In genomic region chr14:22822017-22822618, GRCh38 we compare ENCODE assay signal across 6 cellular contexts. TPM values are rescaled to one million over a fixed set of nuclear protein-coding genes. Genes with fewer than 3 reads are reported as not detected.
A peak's percentile ranks its signal among the peaks of the same experiment; 100 is the strongest.
DNase-seq lines count a peak whose midpoint lies in the region; ATAC-seq and TF ChIP-seq lines count a peak whose summit lies in the region.

No MANE protein-coding gene starts in this region.

- peak overlapping the region; percentile 74 for H3K4me3 ChIP-seq in ACC112 (ENCODE audit: low read depth, low read length)
- H3K4me3 ChIP-seq in right lobe of liver: peak overlapping the region; percentile 28 to 35 (median 35)

- TF ChIP-seq CTCF in right lobe of liver (IDR thresholded peaks at IDR 0.05): no peak

- 66% methylated on average over 17 of the region's 34 CpGs for WGBS in right lobe of liver (ENCODE audit: insufficient coverage, low coverage, low lambda C conversion rate, missing lambda C conversion rate)

- peak overlapping the region; percentile 28 for H3K4me3 Mint-ChIP-seq in T-helper 17 cell

- no peak for ATAC-seq in T-helper 17 cell
- ATAC-seq in right lobe of liver: no peak
- no peak for ATAC-seq in HG02870 (IDR thresholded peaks at IDR 0.05; ENCODE audit: unreplicated experiment)

- H3K27me3 Mint-ChIP-seq in T-helper 17 cell: peaks cover 13% of the 10 kb centered on the region

- H3K27ac ChIP-seq in ACC112 (ENCODE audit: low read depth, low read length) (no peak overlapping the region), right lobe of liver (peak overlapping the region in 2 of 3 donors; percentile 40 to 58)

- H3K79me2 ChIP-seq in ACC112 (ENCODE audit: control insufficient read depth, insufficient read depth, low read length, unreplicated experiment): no peaks in the 10 kb centered on the region

- TF ChIP-seq POLR2A in right lobe of liver (IDR thresholded peaks at IDR 0.05): no peak

- peaks cover 33% of the 10 kb centered on the region for H3K4me1 ChIP-seq in ACC112 (ENCODE audit: control insufficient read depth, insufficient read depth, low read length, unreplicated experiment)
- peaks cover 0 to 13% (median 0%) of the 10 kb centered on the region in 4 donors for H3K4me1 ChIP-seq in right lobe of liver

- H3K36me3 ChIP-seq in ACC112 (ENCODE audit: insufficient read depth, low read length) (no peaks in the 10 kb centered on the region), right lobe of liver (no peaks in the 10 kb centered on the region)

- intact Hi-C loops in right lobe of liver (cut with DNase I): no loop called here

- H2AFZ ChIP-seq in ACC112 (ENCODE audit: low read length, unreplicated experiment): peak overlapping the region; percentile 70

- no peaks in the 10 kb centered on the region for H3K9me3 ChIP-seq in T-helper 17 cell (ENCODE audit: control insufficient read depth, low read length, poor library complexity, severe bottlenecking)
- no peaks in the 10 kb centered on the region for H3K9me3 ChIP-seq in right lobe of liver

- peaks cover 11% of the 10 kb centered on the region for H3K4me1 Mint-ChIP-seq in T-helper 17 cell

- H3K27ac Mint-ChIP-seq in T-helper 17 cell: no peak overlapping the region

- H3K27me3 ChIP-seq in ACC112 (ENCODE audit: insufficient read depth, low read length) (no peaks in the 10 kb centered on the region), right lobe of liver (no peaks in the 10 kb centered on the region)

- peaks cover 3% of the 10 kb centered on the region for H3K36me3 Mint-ChIP-seq in T-helper 17 cell (ENCODE audit: low read depth)

- no peak for DNase-seq in T-helper 17 cell
- no peak for DNase-seq in right lobe of liver
- DNase-seq in cerebellar nuclear complex (lab: John Stamatoyannopoulos, UW): no peak
- no peak for DNase-seq in NCI-H2196 (lab: John Stamatoyannopoulos, UW; ENCODE audit: unreplicated experiment)

RNA-seq across cellular contexts. Expression of gene SLC7A7, which starts 6.9 kb away (rescaled TPM):
- total RNA-seq in T-helper 17 cell (1 to 10 TPM in 1 of 2 donors, under 1 TPM in 1; 0.55 to 3.1 TPM), right lobe of liver (10 to 100 TPM in 2 of 6 experiments, 1 to 10 TPM in 4; 6.2 to 11.4 (median 7.3) TPM)

RNA-seq across cellular contexts. Expression of gene MRPL52, which starts 7.6 kb away (rescaled TPM):
- total RNA-seq in T-helper 17 cell (10 to 100 TPM; 36.2 to 44.6 TPM), right lobe of liver (10 to 100 TPM; 42.0 to 96.6 (median 47.6) TPM)

RNA-seq across cellular contexts. Expression of gene MMP14, which starts 14.3 kb away (rescaled TPM):
- total RNA-seq in T-helper 17 cell: 1 to 10 TPM in 1 of 2 donors, under 1 TPM in 1; 0.85 to 1.0 TPM
- 10 to 100 TPM in 4 of 6 experiments, 1 to 10 TPM in 2; 8.7 to 26.0 (median 12.8) TPM for total RNA-seq in right lobe of liver

RNA-seq across cellular contexts. Expression of gene LRP10, which starts 49.4 kb away (rescaled TPM):
- total RNA-seq in T-helper 17 cell: 10 to 100 TPM; 76.9 to 84.5 TPM
- 10 to 100 TPM; 31.0 to 54.5 (median 44.6) TPM for total RNA-seq in right lobe of liver

RNA-seq across cellular contexts. Expression of gene OXA1L, which starts 55.6 kb away (rescaled TPM):
- total RNA-seq in T-helper 17 cell: 100 to 1,000 TPM; 150 to 171 TPM
- 10 to 100 TPM; 64.3 to 80.1 (median 72.3) TPM for total RNA-seq in right lobe of liver

Comparison
In these comparisons a context has a peak if more than half of its experiments do, and no peak if none do; other contexts are left out.
1. RNA of gene MMP14, which starts 14.3 kb away (total RNA-seq): 8.7 to 26.0 TPM in right lobe of liver; 0.85 to 1.0 TPM in T-helper 17 cell; every median in the first group is over 4 times any median in the second.